Comparison of ENCODE assay signal across 1 cellular context in genomic region chr6:149176971-149177667, GRCh38.
TF ChIP-seq lines count a peak whose summit lies in the region.

No MANE protein-coding gene starts in this region.

TF ChIP-seq in HepG2, 621 proteins besides CTCF, POLR2A, EP300 and RAD21 (continued from another document and continues in another):
- TF ChIP-seq RERE (CRISPR knock-in tag; IDR thresholded peaks at IDR 0.05; ENCODE audit: low read depth) (peak; percentile 99), ZNF607 (CRISPR knock-in tag; IDR thresholded peaks at IDR 0.05; ENCODE audit: borderline replicate concordance) (no peak), GPBP1L1 (CRISPR knock-in tag; IDR thresholded peaks at IDR 0.05) (no peak), TCF7 (IDR thresholded peaks at IDR 0.05; ENCODE audit: low read depth) (peak; percentile 82), ZNF678 (CRISPR knock-in tag; IDR thresholded peaks at IDR 0.05) (no peak), ZNF383 (CRISPR knock-in tag; IDR thresholded peaks at IDR 0.05; ENCODE audit: borderline replicate concordance) (no peak), ZNF138 (CRISPR knock-in tag; IDR thresholded peaks at IDR 0.05; ENCODE audit: low read depth) (no peak), ZNF747 (CRISPR knock-in tag; IDR thresholded peaks at IDR 0.05; ENCODE audit: borderline replicate concordance) (no peak), SIX1 (CRISPR knock-in tag; IDR thresholded peaks at IDR 0.05; ENCODE audit: borderline replicate concordance) (no peak; the same call in none of the 2 replicates), FOXA1 (IDR thresholded peaks at IDR 0.05) (no peak), FOXA1 (CRISPR knock-in tag; IDR thresholded peaks at IDR 0.05) (peak; percentile 75), RXRA (CRISPR knock-in tag; IDR thresholded peaks at IDR 0.05) (peak; percentile 62; the same call in 1 of the 2 replicates), DNMT3B (CRISPR knock-in tag; conservative IDR thresholded peaks at IDR 0.05) (no peak), MIER2 (CRISPR knock-in tag; IDR thresholded peaks at IDR 0.05) (0 out of 2 replicates have a peak, but pooled peaks have one; percentile 51), ZGPAT (CRISPR knock-in tag; IDR thresholded peaks at IDR 0.05) (peak; percentile 94), ZFP36 (IDR thresholded peaks at IDR 0.05; ENCODE audit: borderline replicate concordance, low read depth, low read length, partially characterized antibody) (peak; percentile 35), ZNF205 (CRISPR knock-in tag; IDR thresholded peaks at IDR 0.05) (peak; percentile 85), FOSL1 (CRISPR knock-in tag; IDR thresholded peaks at IDR 0.05; ENCODE audit: borderline replicate concordance) (no peak), ZNF343 (CRISPR knock-in tag; IDR thresholded peaks at IDR 0.05) (no peak), SETDB1 (CRISPR knock-in tag; IDR thresholded peaks at IDR 0.05; ENCODE audit: borderline replicate concordance) (no peak), HMG20A (CRISPR knock-in tag; IDR thresholded peaks at IDR 0.05; ENCODE audit: borderline replicate concordance) (peak; percentile 90), NAIF1 (CRISPR knock-in tag; IDR thresholded peaks at IDR 0.05; ENCODE audit: borderline replicate concordance) (no peak), SP1 (IDR thresholded peaks at IDR 0.05) (no peak), SP1 (CRISPR knock-in tag; IDR thresholded peaks at IDR 0.05) (no peak), ZNF317 (CRISPR knock-in tag; IDR thresholded peaks at IDR 0.05) (0 out of 2 replicates have a peak, but pooled peaks have one; percentile 30), TEAD2 (CRISPR knock-in tag; IDR thresholded peaks at IDR 0.05) (no peak), THAP9 (CRISPR knock-in tag; IDR thresholded peaks at IDR 0.05; ENCODE audit: borderline replicate concordance) (no peak), ZNF33A (CRISPR knock-in tag; IDR thresholded peaks at IDR 0.05; ENCODE audit: borderline replicate concordance) (no peak), SMAD1 (CRISPR knock-in tag; IDR thresholded peaks at IDR 0.05; ENCODE audit: borderline replicate concordance, low read depth) (no peak), IRX3 (CRISPR knock-in tag; IDR thresholded peaks at IDR 0.05; ENCODE audit: borderline replicate concordance, low read depth) (no peak), ZNF616 (CRISPR knock-in tag; IDR thresholded peaks at IDR 0.05; ENCODE audit: low read depth) (no peak)
- TF ChIP-seq, protein P1, sequence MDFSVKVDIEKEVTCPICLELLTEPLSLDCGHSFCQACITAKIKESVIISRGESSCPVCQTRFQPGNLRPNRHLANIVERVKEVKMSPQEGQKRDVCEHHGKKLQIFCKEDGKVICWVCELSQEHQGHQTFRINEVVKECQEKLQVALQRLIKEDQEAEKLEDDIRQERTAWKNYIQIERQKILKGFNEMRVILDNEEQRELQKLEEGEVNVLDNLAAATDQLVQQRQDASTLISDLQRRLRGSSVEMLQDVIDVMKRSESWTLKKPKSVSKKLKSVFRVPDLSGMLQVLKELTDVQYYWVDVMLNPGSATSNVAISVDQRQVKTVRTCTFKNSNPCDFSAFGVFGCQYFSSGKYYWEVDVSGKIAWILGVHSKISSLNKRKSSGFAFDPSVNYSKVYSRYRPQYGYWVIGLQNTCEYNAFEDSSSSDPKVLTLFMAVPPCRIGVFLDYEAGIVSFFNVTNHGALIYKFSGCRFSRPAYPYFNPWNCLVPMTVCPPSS (IDR thresholded peaks at IDR 0.05) = no peak
- TF ChIP-seq, protein P2, sequence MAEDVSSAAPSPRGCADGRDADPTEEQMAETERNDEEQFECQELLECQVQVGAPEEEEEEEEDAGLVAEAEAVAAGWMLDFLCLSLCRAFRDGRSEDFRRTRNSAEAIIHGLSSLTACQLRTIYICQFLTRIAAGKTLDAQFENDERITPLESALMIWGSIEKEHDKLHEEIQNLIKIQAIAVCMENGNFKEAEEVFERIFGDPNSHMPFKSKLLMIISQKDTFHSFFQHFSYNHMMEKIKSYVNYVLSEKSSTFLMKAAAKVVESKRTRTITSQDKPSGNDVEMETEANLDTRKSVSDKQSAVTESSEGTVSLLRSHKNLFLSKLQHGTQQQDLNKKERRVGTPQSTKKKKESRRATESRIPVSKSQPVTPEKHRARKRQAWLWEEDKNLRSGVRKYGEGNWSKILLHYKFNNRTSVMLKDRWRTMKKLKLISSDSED (CRISPR knock-in tag; IDR thresholded peaks at IDR 0.05) = no peak
- TF ChIP-seq, protein P3, sequence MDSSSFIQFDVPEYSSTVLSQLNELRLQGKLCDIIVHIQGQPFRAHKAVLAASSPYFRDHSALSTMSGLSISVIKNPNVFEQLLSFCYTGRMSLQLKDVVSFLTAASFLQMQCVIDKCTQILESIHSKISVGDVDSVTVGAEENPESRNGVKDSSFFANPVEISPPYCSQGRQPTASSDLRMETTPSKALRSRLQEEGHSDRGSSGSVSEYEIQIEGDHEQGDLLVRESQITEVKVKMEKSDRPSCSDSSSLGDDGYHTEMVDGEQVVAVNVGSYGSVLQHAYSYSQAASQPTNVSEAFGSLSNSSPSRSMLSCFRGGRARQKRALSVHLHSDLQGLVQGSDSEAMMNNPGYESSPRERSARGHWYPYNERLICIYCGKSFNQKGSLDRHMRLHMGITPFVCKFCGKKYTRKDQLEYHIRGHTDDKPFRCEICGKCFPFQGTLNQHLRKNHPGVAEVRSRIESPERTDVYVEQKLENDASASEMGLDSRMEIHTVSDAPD (CRISPR knock-in tag; IDR thresholded peaks at IDR 0.05) = peak; percentile 59; the same call in 1 of the 2 replicates
- TF ChIP-seq, protein P4, sequence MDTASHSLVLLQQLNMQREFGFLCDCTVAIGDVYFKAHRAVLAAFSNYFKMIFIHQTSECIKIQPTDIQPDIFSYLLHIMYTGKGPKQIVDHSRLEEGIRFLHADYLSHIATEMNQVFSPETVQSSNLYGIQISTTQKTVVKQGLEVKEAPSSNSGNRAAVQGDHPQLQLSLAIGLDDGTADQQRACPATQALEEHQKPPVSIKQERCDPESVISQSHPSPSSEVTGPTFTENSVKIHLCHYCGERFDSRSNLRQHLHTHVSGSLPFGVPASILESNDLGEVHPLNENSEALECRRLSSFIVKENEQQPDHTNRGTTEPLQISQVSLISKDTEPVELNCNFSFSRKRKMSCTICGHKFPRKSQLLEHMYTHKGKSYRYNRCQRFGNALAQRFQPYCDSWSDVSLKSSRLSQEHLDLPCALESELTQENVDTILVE (CRISPR knock-in tag; IDR thresholded peaks at IDR 0.05) = 0 out of 2 replicates have a peak, but pooled peaks have one; percentile 35
- TF ChIP-seq, protein P5, sequence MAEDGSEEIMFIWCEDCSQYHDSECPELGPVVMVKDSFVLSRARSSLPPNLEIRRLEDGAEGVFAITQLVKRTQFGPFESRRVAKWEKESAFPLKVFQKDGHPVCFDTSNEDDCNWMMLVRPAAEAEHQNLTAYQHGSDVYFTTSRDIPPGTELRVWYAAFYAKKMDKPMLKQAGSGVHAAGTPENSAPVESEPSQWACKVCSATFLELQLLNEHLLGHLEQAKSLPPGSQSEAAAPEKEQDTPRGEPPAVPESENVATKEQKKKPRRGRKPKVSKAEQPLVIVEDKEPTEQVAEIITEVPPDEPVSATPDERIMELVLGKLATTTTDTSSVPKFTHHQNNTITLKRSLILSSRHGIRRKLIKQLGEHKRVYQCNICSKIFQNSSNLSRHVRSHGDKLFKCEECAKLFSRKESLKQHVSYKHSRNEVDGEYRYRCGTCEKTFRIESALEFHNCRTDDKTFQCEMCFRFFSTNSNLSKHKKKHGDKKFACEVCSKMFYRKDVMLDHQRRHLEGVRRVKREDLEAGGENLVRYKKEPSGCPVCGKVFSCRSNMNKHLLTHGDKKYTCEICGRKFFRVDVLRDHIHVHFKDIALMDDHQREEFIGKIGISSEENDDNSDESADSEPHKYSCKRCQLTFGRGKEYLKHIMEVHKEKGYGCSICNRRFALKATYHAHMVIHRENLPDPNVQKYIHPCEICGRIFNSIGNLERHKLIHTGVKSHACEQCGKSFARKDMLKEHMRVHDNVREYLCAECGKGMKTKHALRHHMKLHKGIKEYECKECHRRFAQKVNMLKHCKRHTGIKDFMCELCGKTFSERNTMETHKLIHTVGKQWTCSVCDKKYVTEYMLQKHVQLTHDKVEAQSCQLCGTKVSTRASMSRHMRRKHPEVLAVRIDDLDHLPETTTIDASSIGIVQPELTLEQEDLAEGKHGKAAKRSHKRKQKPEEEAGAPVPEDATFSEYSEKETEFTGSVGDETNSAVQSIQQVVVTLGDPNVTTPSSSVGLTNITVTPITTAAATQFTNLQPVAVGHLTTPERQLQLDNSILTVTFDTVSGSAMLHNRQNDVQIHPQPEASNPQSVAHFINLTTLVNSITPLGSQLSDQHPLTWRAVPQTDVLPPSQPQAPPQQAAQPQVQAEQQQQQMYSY (CRISPR knock-in tag; IDR thresholded peaks at IDR 0.05) = no peak
- TF ChIP-seq, protein P6, sequence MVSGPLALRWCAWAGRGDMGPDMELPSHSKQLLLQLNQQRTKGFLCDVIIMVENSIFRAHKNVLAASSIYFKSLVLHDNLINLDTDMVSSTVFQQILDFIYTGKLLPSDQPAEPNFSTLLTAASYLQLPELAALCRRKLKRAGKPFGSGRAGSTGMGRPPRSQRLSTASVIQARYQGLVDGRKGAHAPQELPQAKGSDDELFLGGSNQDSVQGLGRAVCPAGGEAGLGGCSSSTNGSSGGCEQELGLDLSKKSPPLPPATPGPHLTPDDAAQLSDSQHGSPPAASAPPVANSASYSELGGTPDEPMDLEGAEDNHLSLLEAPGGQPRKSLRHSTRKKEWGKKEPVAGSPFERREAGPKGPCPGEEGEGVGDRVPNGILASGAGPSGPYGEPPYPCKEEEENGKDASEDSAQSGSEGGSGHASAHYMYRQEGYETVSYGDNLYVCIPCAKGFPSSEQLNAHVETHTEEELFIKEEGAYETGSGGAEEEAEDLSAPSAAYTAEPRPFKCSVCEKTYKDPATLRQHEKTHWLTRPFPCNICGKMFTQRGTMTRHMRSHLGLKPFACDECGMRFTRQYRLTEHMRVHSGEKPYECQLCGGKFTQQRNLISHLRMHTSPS (CRISPR knock-in tag; IDR thresholded peaks at IDR 0.05; ENCODE audit: low read depth) = no peak
